ENCODE assay signal across 29 cellular contexts in genomic region chr22:50039669-50040458, GRCh38. TPM values are rescaled to one million over a fixed set of nuclear protein-coding genes. Genes with fewer than 3 reads are reported as not detected.
"Had no signal": no experiment of that assay in that cellular context is flagged by ENCODE, and none has a peak within 500 bp of the region (broad histone marks: within the 10 kb centered on the region; RNA-seq: fewer than 3 reads in every experiment).

No MANE protein-coding gene starts in this region.

- DNase-seq: activated CD4-positive, alpha-beta T cell treated with anti-CD3 and anti-CD28 coated beads, Interleukin-2, amount 10 ng/mL, durations not matched to agents 7 days and 5 days; activated CD4-positive, CD25-positive, alpha-beta regulatory T cell treated with anti-CD3 and anti-CD28 coated beads, Interleukin-2, amount 50 U/mL, for 72 hours; activated CD8-positive, alpha-beta T cell treated with anti-CD3 and anti-CD28 coated beads, Interleukin-2, amount 10 ng/mL, durations not matched to agents 7 days and 5 days; brain microvascular endothelial cell; central memory CD4-positive, alpha-beta T cell; esophagus squamous epithelium; gastrocnemius medialis; hippocampal formation; mesenchymal stem cell; naive B cell; psoas muscle; right cardiac atrium; T-cell; transverse colon had no signal

- H3K36me3 ChIP-seq: ascending aorta, brain microvascular endothelial cell, esophagus squamous epithelium, gastrocnemius medialis, ovary, transverse colon, vagina had no signal

- H3K4me1 ChIP-seq: ascending aorta, esophagus squamous epithelium, gastrocnemius medialis, psoas muscle, transverse colon, vagina had no signal

- H3K4me3 ChIP-seq: ascending aorta, dorsolateral prefrontal cortex, esophagus squamous epithelium, gastrocnemius medialis, ovary, psoas muscle, skin epidermis, transverse colon, vagina had no signal

- H3K4me3 Mint-ChIP-seq: activated CD4-positive, alpha-beta T cell treated with anti-CD3 and anti-CD28 coated beads, Interleukin-2, amount 10 ng/mL, durations not matched to agents 7 days and 5 days; activated CD8-positive, alpha-beta T cell treated with anti-CD3 and anti-CD28 coated beads, Interleukin-2, amount 10 ng/mL, durations not matched to agents 7 days and 5 days; activated T-helper 1 cell treated with anti-CD3 and anti-CD28 coated beads, Interleukin-12 subunit alpha, Interleukin-12 subunit beta, Interleukin-2, Interleukin-4 antibody, amounts not matched to agents 30 ng/mL and 10 ng/mL and 1 ng/mL, durations not matched to agents 14 hours and 24 hours and 36 hours; stimulated activated memory B cell treated with anti-CD40 and anti-IgM and Interleukin-4, amounts not matched to agents 10 μg/mL and 1 μg/mL and 100 μg/mL, for 72 hours; T-cell; T-helper 2 cell treated with Interferon-gamma antibody and Interleukin-4, amounts not matched to agents 5 μg/mL and 100 μg/mL, for 36 hours had no signal

- H3K36me3 Mint-ChIP-seq: stimulated activated memory B cell treated with anti-CD40 and anti-IgM and Interleukin-4, amounts not matched to agents 10 μg/mL and 1 μg/mL and 100 μg/mL, for 72 hours; T-cell had no signal

- H3K27me3 ChIP-seq: ascending aorta, brain microvascular endothelial cell, ovary, transverse colon, vagina had no signal

- FAIRE-seq: colon had no signal

- H3K9me3 ChIP-seq: gastrocnemius medialis, transverse colon, vagina had no signal

- H3K9me3 Mint-ChIP-seq: activated T-helper 1 cell treated with anti-CD3 and anti-CD28 coated beads, Interleukin-12 subunit alpha, Interleukin-12 subunit beta, Interleukin-2, Interleukin-4 antibody, amounts not matched to agents 30 ng/mL and 10 ng/mL and 1 ng/mL, durations not matched to agents 14 hours and 24 hours and 36 hours; T-helper 2 cell treated with Interferon-gamma antibody and Interleukin-4, amounts not matched to agents 5 μg/mL and 100 μg/mL, for 36 hours had no signal

- H3K27ac Mint-ChIP-seq: activated CD4-positive, alpha-beta T cell treated with anti-CD3 and anti-CD28 coated beads, Interleukin-2, amount 10 ng/mL, durations not matched to agents 7 days and 5 days; activated CD8-positive, alpha-beta T cell treated with anti-CD3 and anti-CD28 coated beads, Interleukin-2, amount 10 ng/mL, durations not matched to agents 7 days and 5 days; activated naive CD4-positive, alpha-beta T cell treated with anti-CD3 and anti-CD28 coated beads, Interleukin-2, amount 50 U/mL, for 72 hours; activated T-helper 1 cell treated with anti-CD3 and anti-CD28 coated beads, Interleukin-12 subunit alpha, Interleukin-12 subunit beta, Interleukin-2, Interleukin-4 antibody, amounts not matched to agents 30 ng/mL and 10 ng/mL and 1 ng/mL, durations not matched to agents 14 hours and 24 hours and 36 hours; naive B cell; stimulated activated memory B cell treated with anti-CD40 and anti-IgM and Interleukin-4, amounts not matched to agents 10 μg/mL and 1 μg/mL and 100 μg/mL, for 72 hours; T-cell; T-helper 2 cell treated with Interferon-gamma antibody and Interleukin-4, amounts not matched to agents 5 μg/mL and 100 μg/mL, for 36 hours had no signal

- ATAC-seq: activated CD8-positive, alpha-beta T cell treated with anti-CD3 and anti-CD28 coated beads, Interleukin-2, amount 10 ng/mL, durations not matched to agents 7 days and 5 days; activated naive CD4-positive, alpha-beta T cell treated with anti-CD3 and anti-CD28 coated beads, Interleukin-2, amount 50 U/mL, for 72 hours; gastrocnemius medialis; psoas muscle; right cardiac atrium; stimulated activated memory B cell treated with anti-CD40 and anti-IgM and Interleukin-4, amounts not matched to agents 10 μg/mL and 1 μg/mL and 100 μg/mL, for 72 hours; T-cell had no signal

- H3K27ac ChIP-seq: ascending aorta, brain microvascular endothelial cell, dorsolateral prefrontal cortex, esophagus squamous epithelium, gastrocnemius medialis, ovary, psoas muscle, skin epidermis, transverse colon, vagina, VCaP had no signal

RNA-seq across cellular contexts. Expression of gene TTLL8, which starts 18.2 kb away (rescaled TPM):
- total RNA-seq: activated CD4-positive, alpha-beta T cell treated with anti-CD3 and anti-CD28 coated beads, Interleukin-2, amount 10 ng/mL, durations not matched to agents 7 days and 5 days; activated CD8-positive, alpha-beta T cell treated with anti-CD3 and anti-CD28 coated beads, Interleukin-2, amount 10 ng/mL, durations not matched to agents 7 days and 5 days; activated naive CD4-positive, alpha-beta T cell treated with anti-CD3 and anti-CD28 coated beads, Interleukin-2, amount 50 U/mL, for 72 hours; activated T-helper 1 cell treated with anti-CD3 and anti-CD28 coated beads, Interleukin-12 subunit alpha, Interleukin-12 subunit beta, Interleukin-2, Interleukin-4 antibody, amounts not matched to agents 30 ng/mL and 10 ng/mL and 1 ng/mL, durations not matched to agents 14 hours and 24 hours and 36 hours; ascending aorta; esophagus squamous epithelium; gastrocnemius medialis; lower leg skin; mucosa of gallbladder; ovary; psoas muscle; right cardiac atrium; T-cell; temporal lobe; transverse colon; vagina had no signal
- polyA plus RNA-seq: adipose tissue, ovary, psoas muscle, right cardiac atrium had no signal

RNA-seq across cellular contexts. Expression of gene IL17REL, which starts 27.3 kb away (rescaled TPM):
- total RNA-seq: activated CD4-positive, alpha-beta T cell treated with anti-CD3 and anti-CD28 coated beads, Interleukin-2, amount 10 ng/mL, durations not matched to agents 7 days and 5 days; activated CD8-positive, alpha-beta T cell treated with anti-CD3 and anti-CD28 coated beads, Interleukin-2, amount 10 ng/mL, durations not matched to agents 7 days and 5 days; activated T-helper 1 cell treated with anti-CD3 and anti-CD28 coated beads, Interleukin-12 subunit alpha, Interleukin-12 subunit beta, Interleukin-2, Interleukin-4 antibody, amounts not matched to agents 30 ng/mL and 10 ng/mL and 1 ng/mL, durations not matched to agents 14 hours and 24 hours and 36 hours; ascending aorta; esophagus squamous epithelium; gastrocnemius medialis; lower leg skin; psoas muscle; vagina had no signal
- polyA plus RNA-seq: psoas muscle, right cardiac atrium had no signal

RNA-seq across cellular contexts. Expression of gene MLC1, which starts 45.4 kb away (rescaled TPM):
- total RNA-seq: activated T-helper 1 cell treated with anti-CD3 and anti-CD28 coated beads, Interleukin-12 subunit alpha, Interleukin-12 subunit beta, Interleukin-2, Interleukin-4 antibody, amounts not matched to agents 30 ng/mL and 10 ng/mL and 1 ng/mL, durations not matched to agents 14 hours and 24 hours and 36 hours; psoas muscle; transverse colon had no signal

RNA-seq across cellular contexts. Expression of gene MOV10L1, which starts 49.9 kb away (rescaled TPM):
- total RNA-seq: activated CD4-positive, alpha-beta T cell treated with anti-CD3 and anti-CD28 coated beads, Interleukin-2, amount 10 ng/mL, durations not matched to agents 7 days and 5 days; activated CD8-positive, alpha-beta T cell treated with anti-CD3 and anti-CD28 coated beads, Interleukin-2, amount 10 ng/mL, durations not matched to agents 7 days and 5 days; activated naive CD4-positive, alpha-beta T cell treated with anti-CD3 and anti-CD28 coated beads, Interleukin-2, amount 50 U/mL, for 72 hours; activated T-helper 1 cell treated with anti-CD3 and anti-CD28 coated beads, Interleukin-12 subunit alpha, Interleukin-12 subunit beta, Interleukin-2, Interleukin-4 antibody, amounts not matched to agents 30 ng/mL and 10 ng/mL and 1 ng/mL, durations not matched to agents 14 hours and 24 hours and 36 hours; ascending aorta had no signal
